ENCODE assay signal across 10 cellular contexts in genomic region chr22:42296381-42296853, GRCh38. TPM values are rescaled to one million over a fixed set of nuclear protein-coding genes. Genes with fewer than 3 reads are reported as not detected.
DNase-seq lines count a peak whose midpoint lies in the region; ATAC-seq and TF ChIP-seq lines count a peak whose summit lies in the region.
"Had no signal": no experiment of that assay in that cellular context is flagged by ENCODE, and none has a peak within 500 bp of the region (broad histone marks: within the 10 kb centered on the region; RNA-seq: fewer than 3 reads in every experiment).

No MANE protein-coding gene starts in this region.

- CTCF ChIA-PET in mammary epithelial cell (lab: Charles Lee; ENCODE audit: low non-redundant PET) = no interaction called here

- H3K36me3 Mint-ChIP-seq in naive thymus-derived CD8-positive, alpha-beta T cell = no peaks in the 10 kb centered on the region
- H3K36me3 Mint-ChIP-seq in effector memory CD8-positive, alpha-beta T cell (ENCODE audit: insufficient read depth) = peaks cover 2% of the 10 kb centered on the region

- H3K36me3 ChIP-seq in mammary epithelial cell (ENCODE audit: insufficient read depth, low read length) = no peaks in the 10 kb centered on the region

- in situ Hi-C loops in G401 (cut with HindIII; ENCODE audit: low sequenced_read_pairs) (no loop called here), mammary epithelial cell (cut with MboI; ENCODE audit: low sequenced_read_pairs in 2 of 2) (no loop called here)

- H3K4me3 Mint-ChIP-seq in naive thymus-derived CD8-positive, alpha-beta T cell = peak overlapping the region in 3 of 10 donors; percentile 22 to 60 (median 29)
- H3K4me3 Mint-ChIP-seq in effector memory CD8-positive, alpha-beta T cell = no peak overlapping the region

- H3K9me3 ChIP-seq in mammary epithelial cell (replicated peaks; ENCODE audit: insufficient read depth, low read length) = no peaks in the 10 kb centered on the region

- H3K4me2 ChIP-seq in mammary epithelial cell (ENCODE audit: insufficient read depth, low read depth, low read length) = no peak overlapping the region

- no peaks in the 10 kb centered on the region for H3K27me3 Mint-ChIP-seq in naive thymus-derived CD8-positive, alpha-beta T cell
- no peaks in the 10 kb centered on the region for H3K27me3 Mint-ChIP-seq in effector memory CD8-positive, alpha-beta T cell

- no TSS peak for BruUV-seq in mammary epithelial cell (replicated peaks; lab: Mats Ljungman, UMichigan)

- POLR2A ChIA-PET in naive thymus-derived CD8-positive, alpha-beta T cell (lab: Charles Lee) = interaction anchor here (0.7 to 5.8 kb wide), 6 partner anchors 9 to 46 kb away, joined by 3 to 37 read pairs (median 6); no protein-coding TSS in a partner anchor

- no peaks in the 10 kb centered on the region for H4K20me1 ChIP-seq in mammary epithelial cell (ENCODE audit: insufficient read depth, low read length)

- peaks cover 17% of the 10 kb centered on the region for H3K4me1 ChIP-seq in mammary epithelial cell (ENCODE audit: insufficient read depth, low read length)

- peaks cover 46 to 81% (median 76%) of the 10 kb centered on the region in 4 donors for H3K4me1 Mint-ChIP-seq in naive thymus-derived CD8-positive, alpha-beta T cell
- peaks cover 33 to 45% of the 10 kb centered on the region in 2 donors for H3K4me1 Mint-ChIP-seq in effector memory CD8-positive, alpha-beta T cell (ENCODE audit: low read depth in 2 of 2)

- H2AFZ ChIP-seq in mammary epithelial cell (ENCODE audit: low read depth, low read length) = no peak overlapping the region

- H3K27ac ChIP-seq in mammary epithelial cell (ENCODE audit: insufficient read depth, low read depth, low read length) = no peak overlapping the region

- peak; percentile 37 to 43 for ATAC-seq in naive thymus-derived CD8-positive, alpha-beta T cell
- ATAC-seq in effector memory CD8-positive, alpha-beta T cell (replicated peaks) = no peak
- ATAC-seq: left colon had no signal

- dilution Hi-C loops in mammary epithelial cell (cut with HindIII; ENCODE audit: low sequenced_read_pairs) = no loop called here

- H3K27ac Mint-ChIP-seq in naive thymus-derived CD8-positive, alpha-beta T cell = peak overlapping the region in 7 of 10 donors; percentile 11 to 88 (median 71)
- peak overlapping the region in 1 of 2 donors; percentile 93 for H3K27ac Mint-ChIP-seq in effector memory CD8-positive, alpha-beta T cell

- no peak overlapping the region for H3K9ac ChIP-seq in mammary epithelial cell (ENCODE audit: insufficient read depth, low read length)

- H3K9me3 Mint-ChIP-seq in naive thymus-derived CD8-positive, alpha-beta T cell = no peaks in the 10 kb centered on the region
- no peaks in the 10 kb centered on the region for H3K9me3 Mint-ChIP-seq in effector memory CD8-positive, alpha-beta T cell

- no peak overlapping the region for H3K4me3 ChIP-seq in mammary epithelial cell (replicated peaks in 1 of 3; ENCODE audit: insufficient read depth in 1 of 3, low read depth in 2 of 3, low read length in 3 of 3)

- 17% methylated on average over 12 of the region's 19 CpGs for WGBS in mammary epithelial cell (ENCODE audit: low coverage, missing lambda C conversion rate)

- TF ChIP-seq CTCF in mammary epithelial cell (conservative IDR thresholded peaks at IDR 0.05 in 1 of 2, IDR thresholded peaks at IDR 0.05 in 1 of 2; ENCODE audit: extremely low read depth in 1 of 2, insufficient read depth in 1 of 2, low read depth in 1 of 2, low read length in 2 of 2) = peak; percentile 3 to 29

- no peaks in the 10 kb centered on the region for H3K79me2 ChIP-seq in mammary epithelial cell (ENCODE audit: insufficient read depth, low read length)

- peak; percentile 51 for DNase-seq in G401 (ENCODE audit: low spot score)
- peak; percentile 85 for DNase-seq in NCI-H1694 (lab: John Stamatoyannopoulos, UW)
- DNase-seq in mammary epithelial cell = no peak
- DNase-seq in naive thymus-derived CD8-positive, alpha-beta T cell = peak in 8 of 10 donors; percentile 18 to 77 (median 40)
- no peak for DNase-seq in stimulated activated CD4-positive, alpha-beta T cell treated with anti-CD3 and anti-CD28 coated beads, Interleukin-1b, Interleukin-23, amount 100 ng/mL, for 48 hours
- no peak for DNase-seq in DMS53 (lab: John Stamatoyannopoulos, UW)
- no peak for DNase-seq in NCI-H146 treated with DMSO at 0.1 percent for 48 hours (lab: John Stamatoyannopoulos, UW; ENCODE audit: unreplicated experiment)
- no peak for DNase-seq in effector memory CD8-positive, alpha-beta T cell
- DNase-seq: stimulated activated CD4-positive, alpha-beta T cell treated with anti-CD3 and anti-CD28 coated beads, Interleukin-2, amount 100 ng/mL, for 48 hours had no signal

- H3K27me3 ChIP-seq in mammary epithelial cell (ENCODE audit: insufficient read depth, low read length) = no peaks in the 10 kb centered on the region

- intact Hi-C loops in mammary epithelial cell (cut with micrococcal nuclease) = no loop called here

RNA-seq across cellular contexts. Expression of gene TCF20, which starts 26.0 kb away (rescaled TPM):
- 18.4 and 25.5 TPM in 2 replicates for total RNA-seq in G401 (2014; rRNA removed; shearing (Covaris generic))
- 10 to 100 TPM; 49.2 to 62.5 TPM for total RNA-seq in mammary epithelial cell
- polyA plus RNA-seq in mammary epithelial cell = 26.0 TPM
- 64.9 TPM for polyA minus RNA-seq in mammary epithelial cell
- 100 to 1,000 TPM in 1 of 2 experiments, 10 to 100 TPM in 1; 98.2 to 109 TPM for total RNA-seq in naive thymus-derived CD8-positive, alpha-beta T cell
- polyA plus RNA-seq in naive thymus-derived CD8-positive, alpha-beta T cell = 1 to 10 TPM; 1.3 to 3.4 (median 2.4) TPM

Comparison
In these comparisons a context has a peak if more than half of its experiments do, and no peak if none do; other contexts are left out.
1. DNase-seq: peak in G401 (single experiment), NCI-H1694 (single experiment) and naive thymus-derived CD8-positive, alpha-beta T cell (8 of 10); none in mammary epithelial cell (single experiment), stimulated activated CD4-positive, alpha-beta T cell treated with anti-CD3 and anti-CD28 coated beads, Interleukin-1b, Interleukin-23, amount 100 ng/mL, for 48 hours (single experiment), DMS53 (single experiment), NCI-H146 treated with DMSO at 0.1 percent for 48 hours (single experiment) and effector memory CD8-positive, alpha-beta T cell (0 of 3).